Comparison of ENCODE assay signal across 20 cellular contexts in genomic region chr11:65131417-65131776, GRCh38. TPM values are rescaled to one million over a fixed set of nuclear protein-coding genes. Genes with fewer than 3 reads are reported as not detected.
DNase-seq lines count a peak whose midpoint lies in the region; ATAC-seq and TF ChIP-seq lines count a peak whose summit lies in the region.
"Had no signal": no experiment of that assay in that cellular context is flagged by ENCODE, and none has a peak within 500 bp of the region (broad histone marks: within the 10 kb centered on the region; RNA-seq: fewer than 3 reads in every experiment).

No MANE protein-coding gene starts in this region.

- CTCF ChIA-PET in CD4-positive, alpha-beta T cell (lab: Charles Lee), result no interaction called here
- CTCF ChIA-PET in OCI-LY7 (lab: Charles Lee; ENCODE audit: unreplicated experiment), result interaction anchor here (0.5 to 0.9 kb wide), 2 partner anchors 282 to 416 kb away, joined by 3 to 5 read pairs; no protein-coding TSS in a partner anchor
- CTCF ChIA-PET in naive thymus-derived CD4-positive, alpha-beta T cell (lab: Charles Lee), result interaction anchor here (0.6 to 1.0 kb wide), 3 partner anchors 10 to 870 kb away, joined by 3 to 5 read pairs (median 4); partner anchors contain the start of genes FAU, MRPL49 and ZNHIT2

- POLR2A ChIA-PET in CD4-positive, alpha-beta T cell (lab: Charles Lee), result interaction anchor here (0.6 to 3.1 kb wide), 3 partner anchors 9 to 352 kb away, joined by 3 to 18 read pairs (median 5); partner anchors contain the start of genes FAU, MRPL49 and TM7SF2
- POLR2A ChIA-PET in OCI-LY7 (lab: Charles Lee), result interaction anchor here (1.0 to 6.1 kb wide), 9 partner anchors 10 to 51 kb away, joined by 3 to 47 read pairs (median 5); partner anchors contain the start of genes CAPN1, FAU, MRPL49 and TM7SF2
- POLR2A ChIA-PET in naive thymus-derived CD4-positive, alpha-beta T cell (lab: Charles Lee), result interaction anchor here (0.6 to 8.9 kb wide), 5 partner anchors 11 to 389 kb away, joined by 3 to 237 read pairs (median 9); partner anchors contain the start of genes FAU, MRPL49, TM7SF2 and ZNHIT2

- peak overlapping the region; percentile 98 for H3K9ac ChIP-seq in BLaER1

- H3K9me2 ChIP-seq in OCI-LY7 (ENCODE audit: insufficient read depth, low read length) (no peaks in the 10 kb centered on the region), hepatocyte (replicated peaks; ENCODE audit: insufficient read depth) (no peaks in the 10 kb centered on the region)

- H3K27ac ChIP-seq in BLaER1 (peak overlapping the region; percentile 99), OCI-LY7 (ENCODE audit: low read depth, low read length, poor library complexity, severe bottlenecking) (peak overlapping the region; percentile 98), hepatocyte (no peak overlapping the region)
- no peak overlapping the region for H3K27ac ChIP-seq in CD4-positive, alpha-beta T cell (ENCODE audit: low read depth, low read length)
- peak overlapping the region; percentile 99 for H3K27ac ChIP-seq in naive thymus-derived CD4-positive, alpha-beta T cell (ENCODE audit: low read depth, low read length)
- H3K27ac ChIP-seq: heart right ventricle had no signal

- H3K79me2 ChIP-seq in OCI-LY7 (ENCODE audit: insufficient read depth, low read depth, low read length) (peaks cover 56% of the 10 kb centered on the region), hepatocyte (peaks cover 30% of the 10 kb centered on the region)

- peaks cover 87% of the 10 kb centered on the region for H3K36me3 Mint-ChIP-seq in CD4-positive, alpha-beta T cell (ENCODE audit: low read depth)
- peaks cover 3 to 22% (median 4%) of the 10 kb centered on the region in 5 donors for H3K36me3 Mint-ChIP-seq in naive thymus-derived CD4-positive, alpha-beta T cell

- no peaks in the 10 kb centered on the region for H3K27me3 ChIP-seq in BLaER1
- no peaks in the 10 kb centered on the region for H3K27me3 ChIP-seq in CD4-positive, alpha-beta T cell (ENCODE audit: control insufficient read depth, insufficient read depth, low read length)
- no peaks in the 10 kb centered on the region for H3K27me3 ChIP-seq in naive thymus-derived CD4-positive, alpha-beta T cell (ENCODE audit: control insufficient read depth in 2 of 2, insufficient read depth in 2 of 2, low read length in 2 of 2)
- no peaks in the 10 kb centered on the region for H3K27me3 ChIP-seq in hepatocyte
- H3K27me3 ChIP-seq: heart right ventricle, MG63 had no signal

- H3K36me3 ChIP-seq in BLaER1, result peaks cover 68% of the 10 kb centered on the region
- H3K36me3 ChIP-seq in OCI-LY7 (ENCODE audit: insufficient read depth, low read length), result peaks cover 76% of the 10 kb centered on the region
- peaks cover 11 to 76% (median 35%) of the 10 kb centered on the region in 3 experiments for H3K36me3 ChIP-seq in naive thymus-derived CD4-positive, alpha-beta T cell (ENCODE audit: control insufficient read depth in 2 of 3, insufficient read depth in 3 of 3, low read length in 3 of 3)
- no peaks in the 10 kb centered on the region for H3K36me3 ChIP-seq in hepatocyte (replicated peaks; ENCODE audit: insufficient read depth, low read depth)

- no TSS peak for BruUV-seq in OCI-LY7 (replicated peaks; lab: Mats Ljungman, UMichigan)

- H4K20me1 ChIP-seq in BLaER1 (peaks cover 47% of the 10 kb centered on the region), OCI-LY7 (ENCODE audit: insufficient read depth, low read length) (no peaks in the 10 kb centered on the region), hepatocyte (ENCODE audit: insufficient read depth, poor library complexity, severe bottlenecking) (peaks cover 4% of the 10 kb centered on the region)

- DNase-seq in CD4-positive, alpha-beta T cell, result no peak
- DNase-seq in OCI-LY7 (ENCODE audit: low spot score), result no peak
- DNase-seq in naive thymus-derived CD4-positive, alpha-beta T cell, result no peak
- no peak for DNase-seq in hepatocyte (ENCODE audit: low spot score)
- no peak for DNase-seq in G401 (ENCODE audit: low spot score)
- DNase-seq: activated CD4-positive, alpha-beta T cell treated with anti-CD3 and anti-CD28 coated beads, Interleukin-2, amount 10 ng/mL, durations not matched to agents 7 days and 5 days; activated CD8-positive, alpha-beta memory T cell treated with anti-CD3 and anti-CD28 coated beads, Interleukin-2, amount 50 U/mL, for 48 hours; heart right ventricle; immature natural killer cell; left ventricle myocardium superior; MG63; NCI-H2029; NCI-H446; NK-92 treated with Interleukin-12 subunit alpha and Interleukin-12 subunit beta, amount 100 ng/mL, for 24 hours; stimulated activated naive CD4-positive, alpha-beta T cell had no signal

- H3K4me3 Mint-ChIP-seq in CD4-positive, alpha-beta T cell, result peak overlapping the region; percentile 56
- H3K4me3 Mint-ChIP-seq in naive thymus-derived CD4-positive, alpha-beta T cell, result no peak overlapping the region

- H3K4me2 ChIP-seq in BLaER1 (peak overlapping the region; percentile 99), OCI-LY7 (ENCODE audit: low read length) (peak overlapping the region; percentile 99), hepatocyte (no peak overlapping the region)

- H2AFZ ChIP-seq in OCI-LY7 (ENCODE audit: low read length) (no peak overlapping the region), hepatocyte (no peak overlapping the region)

- intact Hi-C loops in CD4-positive, alpha-beta T cell (cut with DNase I, micrococcal nuclease), result loop anchor here in 1 of 2 experiments (5.0 kb wide), 1 partner anchor 214 kb away; the partner anchor contains the start of gene ATG2A
- intact Hi-C loops in OCI-LY7 (cut with micrococcal nuclease; ENCODE audit: unreplicated experiment), result loop anchor here (5.0 kb wide), 2 partner anchors 36 to 279 kb away; no protein-coding TSS in a partner anchor
- intact Hi-C loops in naive thymus-derived CD4-positive, alpha-beta T cell (cut with micrococcal nuclease), result no loop called here

- WGBS in hepatocyte (ENCODE audit: low lambda C conversion rate, missing lambda C conversion rate), result 100% methylated on average over 3 of the region's 3 CpGs

- H3K4me3 ChIP-seq in BLaER1 (peak overlapping the region; percentile 99), OCI-LY7 (ENCODE audit: low read depth, low read length, poor library complexity, severe bottlenecking) (peak overlapping the region; percentile 98), hepatocyte (no peak overlapping the region)
- H3K4me3 ChIP-seq in naive thymus-derived CD4-positive, alpha-beta T cell (ENCODE audit: low read length), result no peak overlapping the region
- H3K4me3 ChIP-seq: heart right ventricle, MG63 had no signal

- no peaks in the 10 kb centered on the region for H3K9me3 Mint-ChIP-seq in CD4-positive, alpha-beta T cell
- H3K9me3 Mint-ChIP-seq in naive thymus-derived CD4-positive, alpha-beta T cell, result peaks cover 0 to 6% (median 0%) of the 10 kb centered on the region in 11 donors
- H3K9me3 Mint-ChIP-seq: activated CD4-positive, alpha-beta T cell treated with anti-CD3 and anti-CD28 coated beads, Interleukin-2, amount 10 ng/mL, durations not matched to agents 7 days and 5 days; activated naive CD4-positive, alpha-beta T cell treated with anti-CD3 and anti-CD28 coated beads, Interleukin-2, amount 50 U/mL, for 72 hours; immature natural killer cell had no signal

- H3K9me3 ChIP-seq in BLaER1 (no peaks in the 10 kb centered on the region), OCI-LY7 (ENCODE audit: low read length) (no peaks in the 10 kb centered on the region), hepatocyte (ENCODE audit: low read depth) (no peaks in the 10 kb centered on the region)
- no peaks in the 10 kb centered on the region for H3K9me3 ChIP-seq in CD4-positive, alpha-beta T cell (ENCODE audit: control insufficient read depth, low read length)
- H3K9me3 ChIP-seq in naive thymus-derived CD4-positive, alpha-beta T cell (ENCODE audit: control insufficient read depth in 2 of 3, low read length in 3 of 3), result no peaks in the 10 kb centered on the region
- H3K9me3 ChIP-seq: heart right ventricle, MG63 had no signal

- no peak for ATAC-seq in CD4-positive, alpha-beta T cell (ENCODE audit: poor library complexity)
- no peak for ATAC-seq in naive thymus-derived CD4-positive, alpha-beta T cell
- no peak for ATAC-seq in HG03039 (IDR thresholded peaks at IDR 0.05; ENCODE audit: unreplicated experiment)
- ATAC-seq: activated naive CD4-positive, alpha-beta T cell treated with anti-CD3 and anti-CD28 coated beads, Interleukin-2, amount 50 U/mL, for 72 hours; HCT116; heart right ventricle; left ventricle myocardium superior; right cardiac atrium had no signal

- TF ChIP-seq CTCF in CD4-positive, alpha-beta T cell (IDR thresholded peaks at IDR 0.05), result no peak
- TF ChIP-seq CTCF in OCI-LY7 (conservative IDR thresholded peaks at IDR 0.05; ENCODE audit: low read length) (no peak), hepatocyte (IDR thresholded peaks at IDR 0.05; ENCODE audit: poor library complexity) (no peak)

- H3K27ac Mint-ChIP-seq in CD4-positive, alpha-beta T cell, result peak overlapping the region; percentile 44
- H3K27ac Mint-ChIP-seq in naive thymus-derived CD4-positive, alpha-beta T cell, result peak overlapping the region in 4 of 9 donors; percentile 39 to 82 (median 44)

- H3K4me1 Mint-ChIP-seq in CD4-positive, alpha-beta T cell (ENCODE audit: low read depth), result peaks cover 40% of the 10 kb centered on the region
- H3K4me1 Mint-ChIP-seq in naive thymus-derived CD4-positive, alpha-beta T cell, result peaks cover 19 to 38% (median 31%) of the 10 kb centered on the region in 7 donors

- in situ Hi-C loops in G401 (cut with HindIII; ENCODE audit: low sequenced_read_pairs), result no loop called here

- H3K4me1 ChIP-seq in BLaER1 (peaks cover 62% of the 10 kb centered on the region), OCI-LY7 (ENCODE audit: insufficient read depth, low read length, poor library complexity, severe bottlenecking) (peaks cover 55% of the 10 kb centered on the region), hepatocyte (ENCODE audit: insufficient read depth) (peaks cover 17% of the 10 kb centered on the region)
- peaks cover 10 to 19% of the 10 kb centered on the region in 2 donors for H3K4me1 ChIP-seq in naive thymus-derived CD4-positive, alpha-beta T cell (ENCODE audit: control insufficient read depth in 2 of 2, insufficient read depth in 2 of 2, low read length in 2 of 2)

- no peaks in the 10 kb centered on the region for H3K27me3 Mint-ChIP-seq in CD4-positive, alpha-beta T cell
- H3K27me3 Mint-ChIP-seq in naive thymus-derived CD4-positive, alpha-beta T cell, result no peaks in the 10 kb centered on the region
- H3K27me3 Mint-ChIP-seq: activated CD4-positive, alpha-beta T cell treated with anti-CD3 and anti-CD28 coated beads, Interleukin-2, amount 10 ng/mL, durations not matched to agents 7 days and 5 days had no signal

RNA-seq across cellular contexts. Expression of gene SYVN1, which starts 2.9 kb away (rescaled TPM):
- 10 to 100 TPM; 89.1 to 96.8 TPM for total RNA-seq in CD4-positive, alpha-beta T cell
- total RNA-seq in OCI-LY7 (2014; rRNA removed; shearing (Covaris generic)), result 102 and 134 TPM in 2 replicates
- 310 and 320 TPM in 2 replicates for total RNA-seq in OCI-LY7 (2022)
- total RNA-seq in naive thymus-derived CD4-positive, alpha-beta T cell, result 10 to 100 TPM; 61.0 to 84.6 (median 67.9) TPM
- polyA plus RNA-seq in naive thymus-derived CD4-positive, alpha-beta T cell, result 10 to 100 TPM in 1 of 2 donors, 1 to 10 TPM in 1; 8.6 to 15.0 TPM
- 27.3 and 27.7 TPM in 2 replicates for total RNA-seq in hepatocyte
- polyA plus RNA-seq in hepatocyte, result 31.8 and 35.7 TPM in 2 replicates
- total RNA-seq in G401 (2014; rRNA removed; shearing (Covaris generic)), result 6.9 and 16.3 TPM in 2 replicates

RNA-seq across cellular contexts. Expression of gene MRPL49, which starts 9.3 kb away (rescaled TPM):
- 10 to 100 TPM; 53.0 to 53.3 TPM for total RNA-seq in CD4-positive, alpha-beta T cell
- 81.6 and 83.2 TPM in 2 replicates for total RNA-seq in OCI-LY7 (2014; rRNA removed; shearing (Covaris generic))
- total RNA-seq in OCI-LY7 (2022) (65.2 and 67.2 TPM in 2 replicates), hepatocyte (57.6 and 71.0 TPM in 2 replicates)
- total RNA-seq in naive thymus-derived CD4-positive, alpha-beta T cell, result 10 to 100 TPM; 38.1 to 65.5 (median 51.9) TPM
- 100 to 1,000 TPM in 1 of 2 donors, 10 to 100 TPM in 1; 93.7 to 102 TPM for polyA plus RNA-seq in naive thymus-derived CD4-positive, alpha-beta T cell
- polyA plus RNA-seq in hepatocyte, result 46.2 and 46.8 TPM in 2 replicates
- 108 and 117 TPM in 2 replicates for total RNA-seq in G401 (2014; rRNA removed; shearing (Covaris generic))

RNA-seq across cellular contexts. Expression of gene FAU, which starts 9.5 kb away (rescaled TPM):
- 1,000 to 10,000 TPM; 1,937 to 1,976 TPM for total RNA-seq in CD4-positive, alpha-beta T cell
- total RNA-seq in OCI-LY7 (2014; rRNA removed; shearing (Covaris generic)), result 1,573 and 1,628 TPM in 2 replicates
- total RNA-seq in OCI-LY7 (2022), result 1,401 and 1,406 TPM in 2 replicates
- 1,000 to 10,000 TPM; 1,053 to 1,849 (median 1,722) TPM for total RNA-seq in naive thymus-derived CD4-positive, alpha-beta T cell
- 1,000 to 10,000 TPM; 1,055 to 1,372 TPM for polyA plus RNA-seq in naive thymus-derived CD4-positive, alpha-beta T cell
- 211 and 264 TPM in 2 replicates for total RNA-seq in hepatocyte
- polyA plus RNA-seq in hepatocyte, result 434 and 462 TPM in 2 replicates
- 137 and 188 TPM in 2 replicates for total RNA-seq in G401 (2014; rRNA removed; shearing (Covaris generic))

RNA-seq across cellular contexts. Expression of gene ZNHIT2, which starts 13.9 kb away (rescaled TPM):
- total RNA-seq in CD4-positive, alpha-beta T cell, result 1 to 10 TPM; 9.0 to 9.5 TPM
- 29.9 and 32.4 TPM in 2 replicates for total RNA-seq in OCI-LY7 (2014; rRNA removed; shearing (Covaris generic))
- 10.7 and 11.5 TPM in 2 replicates for total RNA-seq in OCI-LY7 (2022)
- total RNA-seq in naive thymus-derived CD4-positive, alpha-beta T cell, result 10 to 100 TPM in 4 of 5 experiments, 1 to 10 TPM in 1; 9.9 to 18.2 (median 11.3) TPM
- 10 to 100 TPM; 29.9 to 35.6 TPM for polyA plus RNA-seq in naive thymus-derived CD4-positive, alpha-beta T cell
- 8.3 and 13.5 TPM in 2 replicates for total RNA-seq in hepatocyte
- 22.1 and 23.7 TPM in 2 replicates for polyA plus RNA-seq in hepatocyte
- 12.7 and 21.0 TPM in 2 replicates for total RNA-seq in G401 (2014; rRNA removed; shearing (Covaris generic))

RNA-seq across cellular contexts. Expression of gene TM7SF2, which starts 19.7 kb away (rescaled TPM):
- 10 to 100 TPM; 20.0 to 20.4 TPM for total RNA-seq in CD4-positive, alpha-beta T cell
- total RNA-seq in OCI-LY7 (2014; rRNA removed; shearing (Covaris generic)), result 25.8 and 30.1 TPM in 2 replicates
- 46.7 and 54.1 TPM in 2 replicates for total RNA-seq in OCI-LY7 (2022)
- 10 to 100 TPM; 21.6 to 37.8 (median 30.8) TPM for total RNA-seq in naive thymus-derived CD4-positive, alpha-beta T cell
- 10 to 100 TPM; 15.0 to 21.1 TPM for polyA plus RNA-seq in naive thymus-derived CD4-positive, alpha-beta T cell
- 124 and 133 TPM in 2 replicates for total RNA-seq in hepatocyte
- 194 and 209 TPM in 2 replicates for polyA plus RNA-seq in hepatocyte
- total RNA-seq in G401 (2014; rRNA removed; shearing (Covaris generic)), result 23.5 and 39.0 TPM in 2 replicates

Comparison
In these comparisons a context has a peak if more than half of its experiments do, and no peak if none do; other contexts are left out.
1. H3K27ac ChIP-seq: peak in BLaER1 (single experiment), OCI-LY7 (single experiment) and naive thymus-derived CD4-positive, alpha-beta T cell (single experiment); none in CD4-positive, alpha-beta T cell (single experiment) and hepatocyte (single experiment).
2. H3K4me3 ChIP-seq: peak in BLaER1 (single experiment) and OCI-LY7 (single experiment); none in naive thymus-derived CD4-positive, alpha-beta T cell (single experiment) and hepatocyte (single experiment).